In the genomic region with DNA sequence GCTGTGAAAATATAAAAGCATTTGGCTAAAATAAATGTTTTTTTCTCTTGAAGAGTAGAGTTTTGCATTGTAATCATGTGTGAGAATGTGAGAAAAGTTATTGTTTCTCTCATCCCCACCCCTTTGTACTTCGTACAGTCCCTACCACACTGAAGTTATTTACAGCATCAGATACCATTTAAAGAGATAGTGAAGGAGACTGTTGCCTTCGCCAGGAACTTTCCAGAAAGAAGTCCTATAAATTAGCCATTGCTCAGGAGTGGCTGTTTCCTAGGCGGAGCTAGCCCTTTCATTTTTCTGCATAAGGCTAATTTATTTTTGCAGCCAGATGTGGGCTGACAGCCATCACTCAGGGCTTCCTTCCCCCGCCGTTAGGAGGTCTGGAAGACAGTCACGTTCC, we compare ENCODE assay signal across 1 cellular context.
TF ChIP-seq lines count a peak whose summit lies in the region.

No MANE protein-coding gene starts in this region.

TF ChIP-seq in K562, 482 proteins besides CTCF, POLR2A, EP300 and RAD21:
- TF ChIP-seq SMARCC2 (IDR thresholded peaks at IDR 0.05; ENCODE audit: low read depth), result no peak
- TF ChIP-seq, protein P1, sequence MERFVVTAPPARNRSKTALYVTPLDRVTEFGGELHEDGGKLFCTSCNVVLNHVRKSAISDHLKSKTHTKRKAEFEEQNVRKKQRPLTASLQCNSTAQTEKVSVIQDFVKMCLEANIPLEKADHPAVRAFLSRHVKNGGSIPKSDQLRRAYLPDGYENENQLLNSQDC (CRISPR knock-in tag; IDR thresholded peaks at IDR 0.05), result no peak
- TF ChIP-seq, protein P2, sequence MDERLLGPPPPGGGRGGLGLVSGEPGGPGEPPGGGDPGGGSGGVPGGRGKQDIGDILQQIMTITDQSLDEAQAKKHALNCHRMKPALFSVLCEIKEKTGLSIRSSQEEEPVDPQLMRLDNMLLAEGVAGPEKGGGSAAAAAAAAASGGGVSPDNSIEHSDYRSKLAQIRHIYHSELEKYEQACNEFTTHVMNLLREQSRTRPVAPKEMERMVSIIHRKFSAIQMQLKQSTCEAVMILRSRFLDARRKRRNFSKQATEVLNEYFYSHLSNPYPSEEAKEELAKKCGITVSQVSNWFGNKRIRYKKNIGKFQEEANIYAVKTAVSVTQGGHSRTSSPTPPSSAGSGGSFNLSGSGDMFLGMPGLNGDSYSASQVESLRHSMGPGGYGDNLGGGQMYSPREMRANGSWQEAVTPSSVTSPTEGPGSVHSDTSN (CRISPR knock-in tag; IDR thresholded peaks at IDR 0.05; ENCODE audit: low read depth), result no peak
- TF ChIP-seq, protein P2 (tag; conservative IDR thresholded peaks at IDR 0.05; ENCODE audit: low read depth), result peak; percentile 73
- peak; percentile 43 for TF ChIP-seq MEIS2 (IDR thresholded peaks at IDR 0.05; ENCODE audit: partially characterized antibody)
